Comparison of ENCODE assay signal across 18 cellular contexts in the genomic region with DNA sequence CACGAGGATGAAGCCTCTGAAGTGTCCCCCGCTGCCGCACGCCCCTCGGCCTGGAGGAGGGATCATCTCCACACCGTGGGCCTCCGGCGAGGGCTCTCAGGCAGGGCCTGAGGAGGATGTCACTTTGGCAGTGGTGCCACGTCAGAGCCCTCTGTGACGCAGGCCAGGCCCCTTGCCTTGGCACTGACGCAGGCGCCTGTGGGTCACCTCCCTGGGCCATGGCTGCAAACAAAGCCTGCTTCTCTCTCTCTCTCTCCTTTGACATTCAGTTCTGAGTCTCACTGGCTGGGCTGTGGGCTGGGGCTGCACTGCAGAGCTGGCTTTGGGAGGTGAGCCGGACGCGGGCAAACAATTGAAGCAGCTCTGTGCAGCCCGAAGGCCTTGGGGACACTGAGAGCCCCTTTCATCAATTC.
DNase-seq lines count a peak whose midpoint lies in the region; ATAC-seq and TF ChIP-seq lines count a peak whose summit lies in the region.
"Had no signal": no experiment of that assay in that cellular context is flagged by ENCODE, and none has a peak within 500 bp of the region (broad histone marks: within the 10 kb centered on the region; RNA-seq: fewer than 3 reads in every experiment).

No MANE protein-coding gene starts in this region.

- DNase-seq in Right ventricle myocardium inferior (ENCODE audit: missing footprints) (no peak), cardiac septum (ENCODE audit: low spot score) (no peak), right atrium auricular region (ENCODE audit: low spot score) (no peak), posterior cingulate gyrus (peak in 9 of 10 donors; percentile 64 to 94 (median 76)), GM23338 (ENCODE audit: low spot score) (no peak), neural progenitor cell (ENCODE audit: low spot score) (no peak), SKM-1 (lab: John Stamatoyannopoulos, UW; ENCODE audit: unreplicated experiment) (no peak), T-helper 2 cell (no peak)
- DNase-seq: activated CD4-positive, alpha-beta T cell treated with anti-CD3 and anti-CD28 coated beads, Interleukin-2, amount 50 U/mL, for 1 hour; activated naive CD4-positive, alpha-beta T cell treated with anti-CD3 and anti-CD28 coated beads, Interleukin-2, amount 10 ng/mL, durations not matched to agents 7 days and 5 days; CD4-positive, alpha-beta T cell; effector CD8-positive, alpha-beta T cell; MG63; SHP77 treated with DMSO at 0.1 percent for 48 hours; stimulated activated CD4-positive, alpha-beta T cell treated with anti-CD3 and anti-CD28 coated beads, Interleukin-4, amount 100 ng/mL, for 1 hour; stimulated activated CD8-positive, alpha-beta memory T cell treated with anti-CD3 and anti-CD28 coated beads, Interleukin-4, amount 100 ng/mL, for 48 hours had no signal

- H4K20me1 ChIP-seq in GM23338 (replicated peaks; ENCODE audit: insufficient read depth) (no peaks in the 10 kb centered on the region), neural progenitor cell (ENCODE audit: low read depth) (no peaks in the 10 kb centered on the region)

- H3K27ac Mint-ChIP-seq in GM23338 (no peak overlapping the region), neural progenitor cell (no peak overlapping the region)
- H3K27ac Mint-ChIP-seq: CD4-positive, alpha-beta T cell; natural killer cell treated with Interleukin-12 subunit alpha and Interleukin-12 subunit beta and Interleukin-15 and Interleukin-18, amount 100 ng/mL, for 72 hours had no signal

- H3K36me3 Mint-ChIP-seq in GM23338 (ENCODE audit: low read depth) (peaks cover 29% of the 10 kb centered on the region), neural progenitor cell (peaks cover 16% of the 10 kb centered on the region)

- H3K4me1 ChIP-seq in right atrium auricular region (peaks cover 0 to 16% of the 10 kb centered on the region in 2 donors), GM23338 (ENCODE audit: insufficient read depth) (no peaks in the 10 kb centered on the region), neural progenitor cell (no peaks in the 10 kb centered on the region)
- H3K4me1 ChIP-seq: A549 had no signal

- no peaks in the 10 kb centered on the region for H3K9me3 ChIP-seq in right atrium auricular region
- H3K9me3 ChIP-seq in neural progenitor cell (ENCODE audit: low read depth) = no peaks in the 10 kb centered on the region
- H3K9me3 ChIP-seq: A549, MG63 had no signal

- H3K27me3 ChIP-seq in right atrium auricular region (no peaks in the 10 kb centered on the region), GM23338 (ENCODE audit: insufficient read depth) (no peaks in the 10 kb centered on the region), neural progenitor cell (no peaks in the 10 kb centered on the region)
- H3K27me3 ChIP-seq: MG63 had no signal

- H3K4me3 Mint-ChIP-seq in GM23338 (no peak overlapping the region; the same call in 2 of the 3 replicates), neural progenitor cell (no peak overlapping the region)
- H3K4me3 Mint-ChIP-seq: activated naive CD4-positive, alpha-beta T cell treated with anti-CD3 and anti-CD28 coated beads, Interleukin-2, amount 10 ng/mL, durations not matched to agents 7 days and 5 days; CD4-positive, alpha-beta T cell; natural killer cell treated with Interleukin-12 subunit alpha and Interleukin-12 subunit beta and Interleukin-15 and Interleukin-18, amount 100 ng/mL, for 72 hours had no signal

- ATAC-seq in Right ventricle myocardium inferior (peak; percentile 31), GM23338 (no peak)
- ATAC-seq: A549; natural killer cell treated with Interleukin-12 subunit alpha and Interleukin-12 subunit beta and Interleukin-15 and Interleukin-18, amount 100 ng/mL, for 72 hours had no signal

- H3K9me3 Mint-ChIP-seq in GM23338 (peaks cover 7% of the 10 kb centered on the region; the same call in 2 of the 3 replicates), neural progenitor cell (no peaks in the 10 kb centered on the region)
- H3K9me3 Mint-ChIP-seq: CD4-positive, alpha-beta T cell; natural killer cell treated with Interleukin-12 subunit alpha and Interleukin-12 subunit beta and Interleukin-15 and Interleukin-18, amount 100 ng/mL, for 72 hours had no signal

- peaks cover 17% of the 10 kb centered on the region for H3K27me3 Mint-ChIP-seq in GM23338 (ENCODE audit: insufficient read depth, low read depth, poor library complexity)
- peaks cover 2% of the 10 kb centered on the region for H3K27me3 Mint-ChIP-seq in neural progenitor cell (ENCODE audit: insufficient read depth, low read depth)
- H3K27me3 Mint-ChIP-seq: activated naive CD4-positive, alpha-beta T cell treated with anti-CD3 and anti-CD28 coated beads, Interleukin-2, amount 10 ng/mL, durations not matched to agents 7 days and 5 days; CD4-positive, alpha-beta T cell had no signal

- peaks cover 28% of the 10 kb centered on the region for H3K36me3 ChIP-seq in right atrium auricular region
- peaks cover 3% of the 10 kb centered on the region; the same call in 1 of the 2 replicates for H3K36me3 ChIP-seq in GM23338 (ENCODE audit: insufficient read depth)
- H3K36me3 ChIP-seq in neural progenitor cell = no peaks in the 10 kb centered on the region

- no peak overlapping the region for H2AFZ ChIP-seq in GM23338
- H2AFZ ChIP-seq in neural progenitor cell (replicated peaks) = no peak overlapping the region

- H3K4me1 Mint-ChIP-seq in GM23338 (no peaks in the 10 kb centered on the region), neural progenitor cell (peaks cover 6% of the 10 kb centered on the region)

- H3K27ac ChIP-seq in right atrium auricular region = peak overlapping the region; percentile 54 to 55
- H3K27ac ChIP-seq in GM23338 (ENCODE audit: low read depth) = no peak overlapping the region
- H3K27ac ChIP-seq in neural progenitor cell = no peak overlapping the region
- H3K27ac ChIP-seq: A549 had no signal

- intact Hi-C loops in Right ventricle myocardium inferior (cut with DNase I) = no loop called here
- intact Hi-C loops in cardiac septum (cut with DNase I) = no loop called here
- intact Hi-C loops in posterior cingulate gyrus (cut with DNase I) = loop anchor here (10.0 kb wide), 1 partner anchor 863 kb away; no protein-coding TSS in a partner anchor

- H3K79me2 ChIP-seq in GM23338 (replicated peaks; ENCODE audit: insufficient read depth) (no peaks in the 10 kb centered on the region), neural progenitor cell (ENCODE audit: low read depth) (no peaks in the 10 kb centered on the region)

- TF ChIP-seq CTCF in right atrium auricular region (IDR thresholded peaks at IDR 0.05) (no peak), GM23338 (conservative IDR thresholded peaks at IDR 0.05; ENCODE audit: low read depth in 2 of 2) (no peak), neural progenitor cell (IDR thresholded peaks at IDR 0.05) (no peak)

- H3K9ac ChIP-seq in neural progenitor cell = no peak overlapping the region

- H3K4me2 ChIP-seq in GM23338 (no peak overlapping the region), neural progenitor cell (no peak overlapping the region)
- H3K4me2 ChIP-seq: A549 had no signal

- H3K4me3 ChIP-seq in right atrium auricular region = no peak overlapping the region
- no peak overlapping the region for H3K4me3 ChIP-seq in GM23338
- H3K4me3 ChIP-seq in neural progenitor cell = no peak overlapping the region
- H3K4me3 ChIP-seq: A549, MG63 had no signal

- H3F3A ChIP-seq in GM23338 (replicated peaks; ENCODE audit: low read depth) (no peaks in the 10 kb centered on the region), neural progenitor cell (ENCODE audit: low read depth) (peaks cover 8% of the 10 kb centered on the region)

- H3K9me2 ChIP-seq in GM23338 (ENCODE audit: insufficient read depth) = no peaks in the 10 kb centered on the region

TF ChIP-seq in GM23338, 12 proteins besides CTCF, POLR2A, EP300 and RAD21:
- no peak for TF ChIP-seq NANOG (IDR thresholded peaks at IDR 0.05; ENCODE audit: borderline replicate concordance)
- TF ChIP-seq, protein P1, sequence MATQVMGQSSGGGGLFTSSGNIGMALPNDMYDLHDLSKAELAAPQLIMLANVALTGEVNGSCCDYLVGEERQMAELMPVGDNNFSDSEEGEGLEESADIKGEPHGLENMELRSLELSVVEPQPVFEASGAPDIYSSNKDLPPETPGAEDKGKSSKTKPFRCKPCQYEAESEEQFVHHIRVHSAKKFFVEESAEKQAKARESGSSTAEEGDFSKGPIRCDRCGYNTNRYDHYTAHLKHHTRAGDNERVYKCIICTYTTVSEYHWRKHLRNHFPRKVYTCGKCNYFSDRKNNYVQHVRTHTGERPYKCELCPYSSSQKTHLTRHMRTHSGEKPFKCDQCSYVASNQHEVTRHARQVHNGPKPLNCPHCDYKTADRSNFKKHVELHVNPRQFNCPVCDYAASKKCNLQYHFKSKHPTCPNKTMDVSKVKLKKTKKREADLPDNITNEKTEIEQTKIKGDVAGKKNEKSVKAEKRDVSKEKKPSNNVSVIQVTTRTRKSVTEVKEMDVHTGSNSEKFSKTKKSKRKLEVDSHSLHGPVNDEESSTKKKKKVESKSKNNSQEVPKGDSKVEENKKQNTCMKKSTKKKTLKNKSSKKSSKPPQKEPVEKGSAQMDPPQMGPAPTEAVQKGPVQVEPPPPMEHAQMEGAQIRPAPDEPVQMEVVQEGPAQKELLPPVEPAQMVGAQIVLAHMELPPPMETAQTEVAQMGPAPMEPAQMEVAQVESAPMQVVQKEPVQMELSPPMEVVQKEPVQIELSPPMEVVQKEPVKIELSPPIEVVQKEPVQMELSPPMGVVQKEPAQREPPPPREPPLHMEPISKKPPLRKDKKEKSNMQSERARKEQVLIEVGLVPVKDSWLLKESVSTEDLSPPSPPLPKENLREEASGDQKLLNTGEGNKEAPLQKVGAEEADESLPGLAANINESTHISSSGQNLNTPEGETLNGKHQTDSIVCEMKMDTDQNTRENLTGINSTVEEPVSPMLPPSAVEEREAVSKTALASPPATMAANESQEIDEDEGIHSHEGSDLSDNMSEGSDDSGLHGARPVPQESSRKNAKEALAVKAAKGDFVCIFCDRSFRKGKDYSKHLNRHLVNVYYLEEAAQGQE (IDR thresholded peaks at IDR 0.05; ENCODE audit: unreplicated experiment) = no peak
TF ChIP-seq in GM23338: peak in this region for 0.

Comparison
In these comparisons a context has a peak if more than half of its experiments do, and no peak if none do; other contexts are left out.
1. DNase-seq: peak in posterior cingulate gyrus (9 of 10); none in Right ventricle myocardium inferior (single experiment), cardiac septum (single experiment), right atrium auricular region (single experiment), GM23338 (single experiment), neural progenitor cell (single experiment), SKM-1 (single experiment) and T-helper 2 cell (0 of 5).
2. H3K27ac ChIP-seq: peak in right atrium auricular region (2 of 2); none in GM23338 (single experiment) and neural progenitor cell (single experiment).